8 cellular contexts compared by ENCODE assay signal in the genomic region with DNA sequence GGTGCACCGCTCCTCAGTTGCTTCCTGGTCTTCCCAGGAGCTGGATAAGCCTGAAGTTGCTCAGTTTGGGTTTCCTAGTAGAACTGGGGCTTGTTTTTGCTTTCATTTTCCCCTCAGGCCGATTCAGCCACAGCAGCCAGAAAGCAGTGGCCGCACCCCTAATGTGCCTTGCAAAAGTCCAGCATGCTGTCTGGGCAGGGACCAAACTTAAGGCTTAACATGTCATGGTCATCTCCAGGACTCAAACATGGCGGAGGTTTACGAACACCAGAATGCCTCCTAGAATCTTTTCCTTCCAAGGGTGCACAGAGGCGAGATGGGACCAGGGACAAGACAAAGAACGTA. TPM values are rescaled to one million over a fixed set of nuclear protein-coding genes. Genes with fewer than 3 reads are reported as not detected.
DNase-seq lines count a peak whose midpoint lies in the region; ATAC-seq, FAIRE-seq and TF ChIP-seq lines count a peak whose summit lies in the region.

No MANE protein-coding gene starts in this region.

- no peaks in the 10 kb centered on the region for H3K27me3 Mint-ChIP-seq in IgD-negative memory B cell
- H3K27me3 Mint-ChIP-seq in activated naive CD8-positive, alpha-beta T cell treated with anti-CD3 and anti-CD28 coated beads, Interleukin-2, amount 50 U/mL, for 24 hours, result no peaks in the 10 kb centered on the region

- no peaks in the 10 kb centered on the region for H3K79me2 ChIP-seq in keratinocyte (ENCODE audit: control insufficient read depth, insufficient read depth, low read length)

- H3K4me1 Mint-ChIP-seq in IgD-negative memory B cell, result peaks cover 35 to 48% (median 45%) of the 10 kb centered on the region in 3 donors
- peaks cover 81% of the 10 kb centered on the region for H3K4me1 Mint-ChIP-seq in activated naive CD8-positive, alpha-beta T cell treated with anti-CD3 and anti-CD28 coated beads, Interleukin-2, amount 50 U/mL, for 24 hours

- H3K4me2 ChIP-seq in keratinocyte (ENCODE audit: control insufficient read depth, extremely low read depth, insufficient read depth, low read depth, low read length), result peak overlapping the region; percentile 99

- H3K27ac ChIP-seq in keratinocyte (ENCODE audit: control insufficient read depth, insufficient read depth, low read length), result peak overlapping the region; percentile 93
- peak overlapping the region; percentile 99 for H3K27ac ChIP-seq in temporal lobe (ENCODE audit: low read depth, low read length)

- dilution Hi-C loops in keratinocyte (cut with MboI; ENCODE audit: extremely low pct_ligation_motif_present, low sequenced_read_pairs), result no loop called here

- no peak for FAIRE-seq in keratinocyte (lab: Jason Lieb, UNC)

- DNase-seq in DMS114 treated with DMSO at 0.1 percent for 48 hours (lab: John Stamatoyannopoulos, UW; ENCODE audit: unreplicated experiment) (peak; percentile 61), keratinocyte (ENCODE audit: low read depth, low spot score) (no peak), GM03348 (ENCODE audit: low spot score) (no peak), iPS-NIHi11 (ENCODE audit: low spot score) (no peak)
- peak; percentile 33 for DNase-seq in activated naive CD8-positive, alpha-beta T cell treated with anti-CD3 and anti-CD28 coated beads, Interleukin-2, amount 50 U/mL, for 24 hours

- peak overlapping the region; percentile 23 to 84 (median 75) for H3K4me3 ChIP-seq in keratinocyte (ENCODE audit: control insufficient read depth in 2 of 3, extremely low read depth in 1 of 3, insufficient read depth in 2 of 3, low read depth in 1 of 3, low read length in 3 of 3)

- no peaks in the 10 kb centered on the region for H4K20me1 ChIP-seq in keratinocyte (ENCODE audit: control insufficient read depth, extremely low read depth, insufficient read depth, low read length)

- peak overlapping the region; percentile 96 to 97 (median 96) for H3K27ac Mint-ChIP-seq in IgD-negative memory B cell
- peak overlapping the region; percentile 95 for H3K27ac Mint-ChIP-seq in activated naive CD8-positive, alpha-beta T cell treated with anti-CD3 and anti-CD28 coated beads, Interleukin-2, amount 50 U/mL, for 24 hours

- peaks cover 2% of the 10 kb centered on the region for H3K36me3 Mint-ChIP-seq in IgD-negative memory B cell
- peaks cover 49% of the 10 kb centered on the region for H3K36me3 Mint-ChIP-seq in activated naive CD8-positive, alpha-beta T cell treated with anti-CD3 and anti-CD28 coated beads, Interleukin-2, amount 50 U/mL, for 24 hours (ENCODE audit: low read depth)

- H3K9me1 ChIP-seq in keratinocyte (ENCODE audit: control insufficient read depth, extremely low read depth, insufficient read depth, low read length), result no peaks in the 10 kb centered on the region

- peak overlapping the region; percentile 88 for H3K9ac ChIP-seq in keratinocyte (ENCODE audit: control insufficient read depth, extremely low read depth, insufficient read depth, low read length)

- peak overlapping the region; percentile 93 for H2AFZ ChIP-seq in keratinocyte (ENCODE audit: control insufficient read depth, low read length)

- no peaks in the 10 kb centered on the region for H3K27me3 ChIP-seq in keratinocyte (ENCODE audit: control insufficient read depth, extremely low read depth, insufficient read depth, low read length)

- no peak for TF ChIP-seq CTCF in keratinocyte (optimal IDR thresholded peaks at IDR 0.05 in 1 of 3, IDR thresholded peaks at IDR 0.05 in 1 of 3, conservative IDR thresholded peaks at IDR 0.05 in 1 of 3; ENCODE audit: extremely low read depth in 1 of 3, insufficient read depth in 2 of 3, low read length in 3 of 3)

- H3K4me3 Mint-ChIP-seq in IgD-negative memory B cell, result peak overlapping the region; percentile 90 to 99 (median 94)
- H3K4me3 Mint-ChIP-seq in activated naive CD8-positive, alpha-beta T cell treated with anti-CD3 and anti-CD28 coated beads, Interleukin-2, amount 50 U/mL, for 24 hours, result peak overlapping the region; percentile 90

- no peaks in the 10 kb centered on the region for H3K9me3 ChIP-seq in keratinocyte (ENCODE audit: control insufficient read depth, low read depth, low read length)

- peaks cover 36% of the 10 kb centered on the region for H3K4me1 ChIP-seq in keratinocyte (ENCODE audit: control insufficient read depth, extremely low read depth, insufficient read depth, low read length)

- no peak for ATAC-seq in activated naive CD8-positive, alpha-beta T cell treated with anti-CD3 and anti-CD28 coated beads, Interleukin-2, amount 50 U/mL, for 24 hours
- no peak for ATAC-seq in HG02884 (IDR thresholded peaks at IDR 0.05; ENCODE audit: unreplicated experiment)

- H3K36me3 ChIP-seq in keratinocyte (ENCODE audit: control insufficient read depth in 2 of 2, extremely low read depth in 1 of 2, insufficient read depth in 2 of 2, low read length in 2 of 2), result peaks cover 14 to 27% of the 10 kb centered on the region in 2 experiments

- H3K9me3 Mint-ChIP-seq in IgD-negative memory B cell, result no peaks in the 10 kb centered on the region
- H3K9me3 Mint-ChIP-seq in activated naive CD8-positive, alpha-beta T cell treated with anti-CD3 and anti-CD28 coated beads, Interleukin-2, amount 50 U/mL, for 24 hours, result no peaks in the 10 kb centered on the region

RNA-seq across cellular contexts. Expression of gene GNG3, which starts 2.5 kb away (rescaled TPM):
- polyA plus RNA-seq in IgD-negative memory B cell (13.3 TPM), keratinocyte (not detected in 3 replicates)
- polyA plus RNA-seq in keratinocyte (2011; ENCODE audit: low read depth), result not detected
- polyA plus RNA-seq in keratinocyte (2011; cell fraction: cytosol; rRNA removed), result not detected in 2 replicates
- polyA plus RNA-seq in keratinocyte (2011; cell fraction: nucleus; rRNA removed), result not detected in 2 replicates
- polyA plus RNA-seq in keratinocyte (2012; ENCODE audit: low replicate concordance), result not detected in 2 replicates
- not detected in 3 replicates for polyA minus RNA-seq in keratinocyte
- polyA minus RNA-seq in keratinocyte (2011; cell fraction: cytosol; rRNA and poly(A)+ RNA removed), result not detected
- polyA minus RNA-seq in keratinocyte (2011; cell fraction: nucleus; rRNA and poly(A)+ RNA removed), result not detected in 2 replicates
- total RNA-seq in temporal lobe, result 20.9 TPM

RNA-seq across cellular contexts. Expression of gene BSCL2, which starts 2.7 kb away (rescaled TPM):
- polyA plus RNA-seq in IgD-negative memory B cell (48.2 TPM), keratinocyte (21.9 to 50.5 TPM (median 38.6 TPM) in 3 replicates)
- polyA plus RNA-seq in keratinocyte (2011; ENCODE audit: low read depth), result 3.9 TPM
- 34.8 and 37.2 TPM in 2 replicates for polyA plus RNA-seq in keratinocyte (2011; cell fraction: cytosol; rRNA removed)
- 18.7 and 37.1 TPM in 2 replicates for polyA plus RNA-seq in keratinocyte (2011; cell fraction: nucleus; rRNA removed)
- 22.3 and 57.9 TPM in 2 replicates for polyA plus RNA-seq in keratinocyte (2012; ENCODE audit: low replicate concordance)
- polyA minus RNA-seq in keratinocyte, result 50.9 to 87.0 TPM (median 71.8 TPM) in 3 replicates
- 55.4 TPM for polyA minus RNA-seq in keratinocyte (2011; cell fraction: cytosol; rRNA and poly(A)+ RNA removed)
- polyA minus RNA-seq in keratinocyte (2011; cell fraction: nucleus; rRNA and poly(A)+ RNA removed), result 19.2 and 19.8 TPM in 2 replicates
- total RNA-seq in temporal lobe, result 101 TPM

RNA-seq across cellular contexts. Expression of gene HNRNPUL2, which starts 17.3 kb away (rescaled TPM):
- polyA plus RNA-seq in IgD-negative memory B cell (2.8 TPM), keratinocyte (17.2 to 29.0 TPM (median 20.3 TPM) in 3 replicates)
- 17.3 TPM for polyA plus RNA-seq in keratinocyte (2011; ENCODE audit: low read depth)
- polyA plus RNA-seq in keratinocyte (2011; cell fraction: cytosol; rRNA removed), result 26.5 and 31.2 TPM in 2 replicates
- 44.7 and 47.5 TPM in 2 replicates for polyA plus RNA-seq in keratinocyte (2011; cell fraction: nucleus; rRNA removed)
- 27.0 and 57.0 TPM in 2 replicates for polyA plus RNA-seq in keratinocyte (2012; ENCODE audit: low replicate concordance)
- polyA minus RNA-seq in keratinocyte, result 10.2 to 19.5 TPM (median 13.6 TPM) in 3 replicates
- 13.6 TPM for polyA minus RNA-seq in keratinocyte (2011; cell fraction: cytosol; rRNA and poly(A)+ RNA removed)
- 12.9 and 22.8 TPM in 2 replicates for polyA minus RNA-seq in keratinocyte (2011; cell fraction: nucleus; rRNA and poly(A)+ RNA removed)
- total RNA-seq in temporal lobe, result 27.5 TPM

RNA-seq across cellular contexts. Expression of gene TTC9C, which starts 18.3 kb away (rescaled TPM):
- polyA plus RNA-seq in IgD-negative memory B cell (35.0 TPM), keratinocyte (14.7 to 26.1 TPM (median 23.8 TPM) in 3 replicates)
- polyA plus RNA-seq in keratinocyte (2011; ENCODE audit: low read depth), result 20.3 TPM
- 11.7 and 11.9 TPM in 2 replicates for polyA plus RNA-seq in keratinocyte (2011; cell fraction: cytosol; rRNA removed)
- 31.7 and 36.5 TPM in 2 replicates for polyA plus RNA-seq in keratinocyte (2011; cell fraction: nucleus; rRNA removed)
- polyA plus RNA-seq in keratinocyte (2012; ENCODE audit: low replicate concordance), result 17.7 and 30.0 TPM in 2 replicates
- polyA minus RNA-seq in keratinocyte, result 9.5 to 12.0 TPM (median 10.0 TPM) in 3 replicates
- polyA minus RNA-seq in keratinocyte (2011; cell fraction: cytosol; rRNA and poly(A)+ RNA removed), result 7.1 TPM
- 5.1 and 9.7 TPM in 2 replicates for polyA minus RNA-seq in keratinocyte (2011; cell fraction: nucleus; rRNA and poly(A)+ RNA removed)
- 15.0 TPM for total RNA-seq in temporal lobe

RNA-seq across cellular contexts. Expression of gene LRRN4CL, which starts 20.6 kb away (rescaled TPM):
- polyA plus RNA-seq in IgD-negative memory B cell, result not detected
- polyA plus RNA-seq in keratinocyte, result 0.08 TPM in 3 replicates
- not detected for polyA plus RNA-seq in keratinocyte (2011; ENCODE audit: low read depth)
- 0.04 TPM in 2 replicates for polyA plus RNA-seq in keratinocyte (2011; cell fraction: cytosol; rRNA removed)
- 0.23 and 0.28 TPM in 2 replicates for polyA plus RNA-seq in keratinocyte (2011; cell fraction: nucleus; rRNA removed)
- 0.39 TPM in 1 of 2 replicates, not detected in the other for polyA plus RNA-seq in keratinocyte (2012; ENCODE audit: low replicate concordance)
- 0.13 to 0.36 TPM (median 0.13 TPM) in 3 replicates for polyA minus RNA-seq in keratinocyte
- polyA minus RNA-seq in keratinocyte (2011; cell fraction: cytosol; rRNA and poly(A)+ RNA removed), result not detected
- polyA minus RNA-seq in keratinocyte (2011; cell fraction: nucleus; rRNA and poly(A)+ RNA removed), result 0.39 and 0.42 TPM in 2 replicates
- total RNA-seq in temporal lobe, result 0.25 TPM

Comparison
In these comparisons a context has a peak if more than half of its experiments do, and no peak if none do; other contexts are left out.
1. DNase-seq: peak in DMS114 treated with DMSO at 0.1 percent for 48 hours (single experiment) and activated naive CD8-positive, alpha-beta T cell treated with anti-CD3 and anti-CD28 coated beads, Interleukin-2, amount 50 U/mL, for 24 hours (single experiment); none in keratinocyte (single experiment), GM03348 (single experiment) and iPS-NIHi11 (single experiment).
2. RNA of gene GNG3, which starts 2.5 kb away (polyA plus RNA-seq): 13.3 TPM in IgD-negative memory B cell (single experiment); not detected in keratinocyte; every median in the first group is over 10 times any median in the second.